Comparison of ENCODE assay signal across 1 cellular context in the genomic region with DNA sequence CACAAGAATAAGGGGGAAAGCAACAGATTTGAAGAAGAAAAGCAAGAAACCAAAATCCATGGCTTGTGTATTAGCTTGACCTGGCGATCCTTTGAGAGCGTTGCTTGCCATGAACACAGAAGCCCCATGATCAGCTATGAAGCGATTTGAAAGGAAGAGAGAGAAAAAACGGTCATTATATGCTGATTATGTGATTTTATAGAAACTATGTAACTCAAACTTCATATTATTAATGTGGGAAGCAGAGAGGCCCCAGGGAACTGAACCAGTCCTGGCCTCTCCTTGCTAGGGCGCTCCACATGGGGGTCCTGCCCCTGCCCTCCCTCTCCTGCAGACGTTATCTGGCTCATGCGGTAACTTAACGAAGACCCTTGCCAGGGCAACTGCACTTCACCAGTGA.
TF ChIP-seq lines count a peak whose summit lies in the region.

No MANE protein-coding gene starts in this region.

TF ChIP-seq in H1, 55 proteins besides CTCF, POLR2A, EP300 and RAD21 (continued from another document):
- TF ChIP-seq FOSL1 (IDR thresholded peaks at IDR 0.05; ENCODE audit: insufficient read depth, low read depth, low read length) (no peak), SP4 (IDR thresholded peaks at IDR 0.05; ENCODE audit: low read length) (no peak), MAFK (IDR thresholded peaks at IDR 0.05; ENCODE audit: low read depth, low read length) (no peak), RNF2 (IDR thresholded peaks at IDR 0.05; ENCODE audit: borderline replicate concordance, low read depth, low read length, missing control alignments, poor library complexity, severe bottlenecking) (no peak), SIX5 (IDR thresholded peaks at IDR 0.05; ENCODE audit: low read depth, low read length) (no peak), CTBP2 (IDR thresholded peaks at IDR 0.05; ENCODE audit: borderline replicate concordance, insufficient read depth, insufficient read length, low read length) (no peak), YY1 (IDR thresholded peaks at IDR 0.05; ENCODE audit: low read depth, low read length) (no peak), RXRA (IDR thresholded peaks at IDR 0.05; ENCODE audit: insufficient read depth, low read depth, low read length) (no peak), NRF1 (IDR thresholded peaks at IDR 0.05; ENCODE audit: low read depth, low read length) (no peak), RBBP5 (IDR thresholded peaks at IDR 0.05; ENCODE audit: borderline replicate concordance, low read depth, low read length) (no peak)
- TF ChIP-seq, protein P1, sequence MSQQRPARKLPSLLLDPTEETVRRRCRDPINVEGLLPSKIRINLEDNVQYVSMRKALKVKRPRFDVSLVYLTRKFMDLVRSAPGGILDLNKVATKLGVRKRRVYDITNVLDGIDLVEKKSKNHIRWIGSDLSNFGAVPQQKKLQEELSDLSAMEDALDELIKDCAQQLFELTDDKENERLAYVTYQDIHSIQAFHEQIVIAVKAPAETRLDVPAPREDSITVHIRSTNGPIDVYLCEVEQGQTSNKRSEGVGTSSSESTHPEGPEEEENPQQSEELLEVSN (IDR thresholded peaks at IDR 0.05) = no peak
